14 cellular contexts compared by ENCODE assay signal in genomic region chr17:47967607-47968252, GRCh38. TPM values are rescaled to one million over a fixed set of nuclear protein-coding genes. Genes with fewer than 3 reads are reported as not detected.
DNase-seq lines count a peak whose midpoint lies in the region; ATAC-seq and TF ChIP-seq lines count a peak whose summit lies in the region.
"Had no signal": no experiment of that assay in that cellular context is flagged by ENCODE, and none has a peak within 500 bp of the region (broad histone marks: within the 10 kb centered on the region; RNA-seq: fewer than 3 reads in every experiment).

No MANE protein-coding gene starts in this region.

- peak; percentile 34 for ATAC-seq in IMR-90 (ENCODE audit: low read depth)
- no peak for ATAC-seq in GM21717 (IDR thresholded peaks at IDR 0.05; ENCODE audit: unreplicated experiment)
- ATAC-seq in GM21390 (IDR thresholded peaks at IDR 0.05; ENCODE audit: unreplicated experiment) = no peak
- ATAC-seq in GM18519 (IDR thresholded peaks at IDR 0.05; ENCODE audit: low FRiP score, unreplicated experiment) = no peak

- BruUV-seq in IMR-90 (replicated peaks; lab: Mats Ljungman, UMichigan) = no TSS peak

- no peaks in the 10 kb centered on the region for H3K9me3 Mint-ChIP-seq in chondrocyte (ENCODE audit: low read depth)
- H3K9me3 Mint-ChIP-seq: activated CD4-positive, alpha-beta memory T cell treated with anti-CD3 and anti-CD28 coated beads for 36 hours; activated naive CD4-positive, alpha-beta T cell treated with anti-CD3 and anti-CD28 coated beads, Interleukin-2, amount 50 U/mL, for 24 hours had no signal

- no peaks in the 10 kb centered on the region for H4K20me1 ChIP-seq in IMR-90 (ENCODE audit: insufficient read depth, low read length)

- intact Hi-C loops in IMR-90 (cut with micrococcal nuclease) = no loop called here

- H3K9ac ChIP-seq in IMR-90 (ENCODE audit: low read depth, low read length) (no peak overlapping the region), mesenchymal stem cell (ENCODE audit: low read length) (peak overlapping the region; percentile 26)

- POLR2A ChIA-PET in IMR-90 (lab: Charles Lee; ENCODE audit: unreplicated experiment) = no interaction called here
- POLR2A ChIA-PET in GM10248 (lab: Yijun Ruan, JAX) = no interaction called here

- no peak for TF ChIP-seq RAD21 in IMR-90 (IDR thresholded peaks at IDR 0.05; ENCODE audit: low read length)

- in situ Hi-C loops in ACHN (cut with HindIII; ENCODE audit: low pct_ligation_motif_present, low pct_unique_long_range_greater_than_20kb, low sequenced_read_pairs) (no loop called here), IMR-90 (cut with MboI; ENCODE audit: low sequenced_read_pairs) (no loop called here)

- peak overlapping the region; percentile 67 for H3K27ac Mint-ChIP-seq in chondrocyte (ENCODE audit: unreplicated experiment)
- H3K27ac Mint-ChIP-seq: activated CD4-positive, alpha-beta memory T cell treated with anti-CD3 and anti-CD28 coated beads for 36 hours; activated naive CD4-positive, alpha-beta T cell treated with anti-CD3 and anti-CD28 coated beads, Interleukin-2, amount 50 U/mL, for 24 hours had no signal

- H3K36me3 Mint-ChIP-seq in chondrocyte (ENCODE audit: low read depth) = no peaks in the 10 kb centered on the region
- H3K36me3 Mint-ChIP-seq: activated CD4-positive, alpha-beta memory T cell treated with anti-CD3 and anti-CD28 coated beads for 36 hours; activated naive CD4-positive, alpha-beta T cell treated with anti-CD3 and anti-CD28 coated beads, Interleukin-2, amount 50 U/mL, for 24 hours had no signal

- no peak for TF ChIP-seq POLR2A in IMR-90 (IDR thresholded peaks at IDR 0.05; ENCODE audit: low read depth, low read length)

- DNase-seq in ACHN (peak; percentile 62), IMR-90 (peak; percentile 89), chondrocyte (ENCODE audit: low spot score) (no peak), mesenchymal stem cell (peak; percentile 80), GM10248 (ENCODE audit: extremely low spot score) (no peak)
- DNase-seq: activated CD4-positive, alpha-beta memory T cell treated with anti-CD3 and anti-CD28 coated beads for 36 hours; C1 segment of cervical spinal cord; stimulated activated CD8-positive, alpha-beta memory T cell treated with anti-CD3 and anti-CD28 coated beads, Interleukin-4, amount 100 ng/mL, for 48 hours had no signal

- peaks cover 30% of the 10 kb centered on the region for H3K4me1 Mint-ChIP-seq in chondrocyte (ENCODE audit: low read depth)

- CTCF ChIA-PET in IMR-90 (lab: Yijun Ruan, JAX) (interaction anchor here (0.7 to 1.3 kb wide), 5 partner anchors 18 to 26 kb away, joined by 3 to 4 read pairs (median 3); partner anchors contain the start of gene PNPO), GM10248 (lab: Yijun Ruan, JAX) (interaction anchor here (1.3 to 18.8 kb wide), 5 partner anchors 10 to 126 kb away, joined by 3 to 584 read pairs (median 49); partner anchors contain the start of genes PNPO, PRR15L and SCRN2)

- H3K36me3 ChIP-seq in IMR-90 (ENCODE audit: control insufficient read depth, insufficient read depth, low read length) = no peaks in the 10 kb centered on the region
- H3K36me3 ChIP-seq in mesenchymal stem cell (ENCODE audit: control insufficient read depth in 1 of 2, insufficient read depth in 2 of 2, low read depth in 1 of 2, low read length in 2 of 2) = no peaks in the 10 kb centered on the region

- H2BK5ac ChIP-seq in IMR-90 (ENCODE audit: low read depth, low read length, poor library complexity, severe bottlenecking) (peak overlapping the region; percentile 87), mesenchymal stem cell (ENCODE audit: low read depth, low read length, poor library complexity, severe bottlenecking) (no peak overlapping the region)

- peak overlapping the region; percentile 92 for H2AK9ac ChIP-seq in IMR-90 (replicated peaks; ENCODE audit: low read depth, low read length, poor library complexity)

- 29% methylated on average over 1 of the region's 5 CpGs; no CpG with 5 or more reads in 1 of the 2 experiments for WGBS in IMR-90 (ENCODE audit: extremely low coverage in 2 of 2, insufficient read length in 1 of 2), 2 experiments
- WGBS in mesenchymal stem cell = 40% methylated on average over 5 of the region's 5 CpGs

- peak overlapping the region; percentile 80; the same call in 1 of the 2 replicates for H3K23ac ChIP-seq in IMR-90 (ENCODE audit: low read depth, low read length)
- H3K23ac ChIP-seq in mesenchymal stem cell (ENCODE audit: low read length in 2 of 2) = no peak overlapping the region

- H3K4me2 ChIP-seq in IMR-90 (ENCODE audit: low read depth, low read length) (peak overlapping the region; percentile 20; the same call in 1 of the 2 replicates), mesenchymal stem cell (ENCODE audit: low read length, poor library complexity, severe bottlenecking) (no peak overlapping the region)

- H3K4me3 Mint-ChIP-seq in chondrocyte (ENCODE audit: unreplicated experiment) = no peak overlapping the region
- H3K4me3 Mint-ChIP-seq: activated CD4-positive, alpha-beta memory T cell treated with anti-CD3 and anti-CD28 coated beads for 36 hours; activated naive CD4-positive, alpha-beta T cell treated with anti-CD3 and anti-CD28 coated beads, Interleukin-2, amount 50 U/mL, for 24 hours had no signal

- H2AK5ac ChIP-seq in IMR-90 (ENCODE audit: low read depth, low read length) = peak overlapping the region; percentile 94
- peak overlapping the region; percentile 61 for H2AK5ac ChIP-seq in mesenchymal stem cell (ENCODE audit: low read length, severe bottlenecking)

- H3K27me3 ChIP-seq in IMR-90 (ENCODE audit: control insufficient read depth, insufficient read depth, low read length) (no peaks in the 10 kb centered on the region), mesenchymal stem cell (ENCODE audit: control insufficient read depth in 1 of 2, insufficient read depth in 1 of 2, low read length in 2 of 2) (no peaks in the 10 kb centered on the region)

- peak overlapping the region; percentile 93 for H2BK20ac ChIP-seq in IMR-90 (ENCODE audit: low read depth, low read length)

- H4K8ac ChIP-seq in IMR-90 (ENCODE audit: low read depth in 2 of 2, low read length in 2 of 2) (peak overlapping the region; percentile 76 to 94), mesenchymal stem cell (ENCODE audit: low read length) (peak overlapping the region; percentile 73)

- H2BK120ac ChIP-seq in IMR-90 (ENCODE audit: low read depth, low read length) (peak overlapping the region; percentile 98), mesenchymal stem cell (ENCODE audit: low read depth, low read length) (no peak overlapping the region)

- H3K9me3 ChIP-seq in IMR-90 (ENCODE audit: control insufficient read depth, insufficient read depth, low read length) (no peaks in the 10 kb centered on the region), mesenchymal stem cell (ENCODE audit: control insufficient read depth, low read length) (no peaks in the 10 kb centered on the region)

- H3K4me1 ChIP-seq in IMR-90 (ENCODE audit: control insufficient read depth, insufficient read depth, low read length) = peaks cover 17% of the 10 kb centered on the region
- peaks cover 12% of the 10 kb centered on the region for H3K4me1 ChIP-seq in mesenchymal stem cell (ENCODE audit: control insufficient read depth, insufficient read depth, low read depth, low read length)

- H2BK15ac ChIP-seq in IMR-90 (ENCODE audit: low read depth, low read length) = peak overlapping the region; percentile 98; the same call in 2 of the 3 replicates
- H2BK15ac ChIP-seq in mesenchymal stem cell (ENCODE audit: low read depth, poor library complexity, severe bottlenecking) = no peak overlapping the region

- peak overlapping the region; percentile 61 for H4K5ac ChIP-seq in IMR-90 (ENCODE audit: low read depth, low read length)

- H2AFZ ChIP-seq in IMR-90 (replicated peaks; ENCODE audit: low read length, poor library complexity) (peak overlapping the region; percentile 92), mesenchymal stem cell (ENCODE audit: low read depth, low read length) (no peak overlapping the region)

- no peaks in the 10 kb centered on the region for H3K27me3 Mint-ChIP-seq in chondrocyte (ENCODE audit: low read depth)
- H3K27me3 Mint-ChIP-seq: activated CD4-positive, alpha-beta memory T cell treated with anti-CD3 and anti-CD28 coated beads for 36 hours; activated naive CD4-positive, alpha-beta T cell treated with anti-CD3 and anti-CD28 coated beads, Interleukin-2, amount 50 U/mL, for 24 hours had no signal

- H3K56ac ChIP-seq in IMR-90 (ENCODE audit: extremely low read depth, insufficient read depth, low read length) = peak overlapping the region; percentile 48

- dilution Hi-C loops in IMR-90 (cut with HindIII; ENCODE audit: low sequenced_read_pairs, unreplicated experiment) = no loop called here

- H3K18ac ChIP-seq in IMR-90 (ENCODE audit: low read depth, low read length) (peak overlapping the region; percentile 66), mesenchymal stem cell (ENCODE audit: low read depth in 1 of 2, low read length in 2 of 2) (peak overlapping the region in 1 of 2 experiments; percentile 61)

- peak overlapping the region; percentile 98 for H4K91ac ChIP-seq in IMR-90 (ENCODE audit: insufficient read depth, low read depth, low read length)
- peak overlapping the region; percentile 83 for H4K91ac ChIP-seq in mesenchymal stem cell (ENCODE audit: low read length)

- H3K79me1 ChIP-seq in IMR-90 (ENCODE audit: low read depth in 1 of 2, low read length in 2 of 2) (peaks cover 10 to 26% of the 10 kb centered on the region in 2 experiments), mesenchymal stem cell (replicated peaks; ENCODE audit: low read length, poor library complexity, severe bottlenecking) (peaks cover 7% of the 10 kb centered on the region)

- H3K4me3 ChIP-seq in IMR-90 (ENCODE audit: insufficient read depth, low read depth, low read length) (no peak overlapping the region), mesenchymal stem cell (ENCODE audit: insufficient read depth in 1 of 2, low read depth in 1 of 2, low read length in 2 of 2) (peak overlapping the region in 1 of 2 experiments; percentile 49)
- H3K4me3 ChIP-seq: skin epidermis had no signal

- TF ChIP-seq CTCF in IMR-90 (conservative IDR thresholded peaks at IDR 0.05; ENCODE audit: low read depth, low read length) (no peak), chondrocyte (IDR thresholded peaks at IDR 0.05) (no peak), GM10248 (IDR thresholded peaks at IDR 0.05; ENCODE audit: control extremely low read depth, extremely low read depth, low read depth, missing control alignments) (no peak)

- peak overlapping the region; percentile 94 for H3K4ac ChIP-seq in IMR-90 (ENCODE audit: low read depth, low read length)
- no peak overlapping the region for H3K4ac ChIP-seq in mesenchymal stem cell (ENCODE audit: low read depth in 1 of 2, low read length in 2 of 2)

- H2BK12ac ChIP-seq in mesenchymal stem cell (ENCODE audit: low read length in 2 of 2) = peak overlapping the region in 1 of 2 experiments; percentile 61

- H3K14ac ChIP-seq in IMR-90 (replicated peaks; ENCODE audit: low read depth, low read length) (peak overlapping the region; percentile 50), mesenchymal stem cell (ENCODE audit: low read length in 2 of 2) (no peak overlapping the region)

- peak overlapping the region; percentile 71 for H3K27ac ChIP-seq in IMR-90 (ENCODE audit: insufficient read depth, low read length)
- peak overlapping the region; percentile 17 for H3K27ac ChIP-seq in mesenchymal stem cell (ENCODE audit: low read length, poor library complexity, severe bottlenecking)

- peaks cover 12% of the 10 kb centered on the region for H3K9me1 ChIP-seq in IMR-90 (ENCODE audit: insufficient read depth, low read length)

RNA-seq across cellular contexts. Expression of gene CDK5RAP3, which starts 3.2 kb away (rescaled TPM):
- total RNA-seq in IMR-90 (2012; rRNA removed) (56.7 and 75.3 TPM in 2 replicates), chondrocyte (99.2 to 123 TPM (median 105 TPM) in 3 replicates)
- 138 and 153 TPM in 2 replicates for polyA plus RNA-seq in IMR-90 (2012; rRNA removed)
- polyA plus RNA-seq in IMR-90 (2012; cell fraction: cytosol; rRNA removed) = 46.3 and 96.7 TPM in 2 replicates
- 1,289 and 1,731 TPM in 2 replicates for polyA plus RNA-seq in IMR-90 (2012; cell fraction: nucleus; rRNA removed; ENCODE audit: low replicate concordance)
- 75.6 TPM for polyA plus RNA-seq in mesenchymal stem cell (2013, experiment 1 of 2)
- polyA plus RNA-seq in mesenchymal stem cell (2013, experiment 2 of 2) = 69.9 TPM

RNA-seq across cellular contexts. Expression of gene PRR15L, which starts 10.0 kb away (rescaled TPM):
- total RNA-seq in IMR-90 (2012; rRNA removed) = not detected in 2 replicates
- polyA plus RNA-seq in IMR-90 (2012; rRNA removed) = not detected in 2 replicates
- not detected in 2 replicates for polyA plus RNA-seq in IMR-90 (2012; cell fraction: cytosol; rRNA removed)
- polyA plus RNA-seq in IMR-90 (2012; cell fraction: nucleus; rRNA removed; ENCODE audit: low replicate concordance) = not detected in 2 replicates
- not detected in 3 replicates for total RNA-seq in chondrocyte
- not detected for polyA plus RNA-seq in mesenchymal stem cell (2013, experiment 1 of 2)
- polyA plus RNA-seq in mesenchymal stem cell (2013, experiment 2 of 2) = not detected
- total RNA-seq: activated CD4-positive, alpha-beta memory T cell treated with anti-CD3 and anti-CD28 coated beads for 36 hours; SK-MEL-5 had no signal

RNA-seq across cellular contexts. Expression of gene PNPO, which starts 26.4 kb away (rescaled TPM):
- total RNA-seq in IMR-90 (2012; rRNA removed) (32.5 and 34.1 TPM in 2 replicates), chondrocyte (6.3 to 9.0 TPM (median 8.2 TPM) in 3 replicates)
- polyA plus RNA-seq in IMR-90 (2012; rRNA removed) = 13.6 and 13.9 TPM in 2 replicates
- 11.0 and 37.1 TPM in 2 replicates for polyA plus RNA-seq in IMR-90 (2012; cell fraction: cytosol; rRNA removed)
- 5.8 and 9.0 TPM in 2 replicates for polyA plus RNA-seq in IMR-90 (2012; cell fraction: nucleus; rRNA removed; ENCODE audit: low replicate concordance)
- 6.1 TPM for polyA plus RNA-seq in mesenchymal stem cell (2013, experiment 1 of 2)
- 5.4 TPM for polyA plus RNA-seq in mesenchymal stem cell (2013, experiment 2 of 2)

Comparison
In these comparisons a context has a peak if more than half of its experiments do, and no peak if none do; other contexts are left out.
1. DNase-seq: peak in ACHN (single experiment), IMR-90 (single experiment) and mesenchymal stem cell (single experiment); none in chondrocyte (single experiment) and GM10248 (single experiment).